Comparison of ENCODE assay signal across 10 cellular contexts in genomic region chr21:41316641-41317392, GRCh38. TPM values are rescaled to one million over a fixed set of nuclear protein-coding genes. Genes with fewer than 3 reads are reported as not detected.
DNase-seq lines count a peak whose midpoint lies in the region; ATAC-seq lines count a peak whose summit lies in the region.
"Had no signal": no experiment of that assay in that cellular context is flagged by ENCODE, and none has a peak within 500 bp of the region (broad histone marks: within the 10 kb centered on the region; RNA-seq: fewer than 3 reads in every experiment).

FAM3B (plus strand) TSS chr21:41316801; CDS start chr21:41316880, 79 bp downstream.

- POLR2A ChIA-PET in T-cell (lab: Charles Lee), result no interaction called here

- DNase-seq in NCI-H1417 (lab: John Stamatoyannopoulos, UW), result peak; percentile 64 to 90 (median 87)
- DNase-seq in T-cell, result no peak
- peak in 1 of 2 donors; percentile 37 for DNase-seq in left colon
- no peak for DNase-seq in stimulated activated naive B cell treated with anti-CD40 and anti-IgM and Interleukin-4, amounts not matched to agents 10 μg/mL and 1 μg/mL and 100 μg/mL, for 72 hours
- no peak for DNase-seq in C1 segment of cervical spinal cord (lab: John Stamatoyannopoulos, UW)
- DNase-seq in GDM1 (lab: John Stamatoyannopoulos, UW), result no peak
- no peak for DNase-seq in T-helper 2 cell treated with Interferon-gamma antibody and Interleukin-4, amounts not matched to agents 5 μg/mL and 100 μg/mL, for 36 hours (ENCODE audit: low spot score)
- DNase-seq in middle frontal gyrus (ENCODE audit: extremely low spot score, low spot score), result no peak

- H3K36me3 Mint-ChIP-seq in T-cell, result no peaks in the 10 kb centered on the region
- no peaks in the 10 kb centered on the region for H3K36me3 Mint-ChIP-seq in stimulated activated naive B cell treated with anti-CD40 and anti-IgM and Interleukin-4, amounts not matched to agents 10 μg/mL and 1 μg/mL and 100 μg/mL, for 72 hours
- no peaks in the 10 kb centered on the region for H3K36me3 Mint-ChIP-seq in T-helper 2 cell treated with Interferon-gamma antibody and Interleukin-4, amounts not matched to agents 5 μg/mL and 100 μg/mL, for 36 hours (ENCODE audit: low read depth)

- H3K4me1 Mint-ChIP-seq in T-cell, result peaks cover 10 to 18% (median 14%) of the 10 kb centered on the region in 3 donors
- peaks cover 3 to 6% of the 10 kb centered on the region in 2 donors for H3K4me1 Mint-ChIP-seq in stimulated activated naive B cell treated with anti-CD40 and anti-IgM and Interleukin-4, amounts not matched to agents 10 μg/mL and 1 μg/mL and 100 μg/mL, for 72 hours
- H3K4me1 Mint-ChIP-seq in T-helper 2 cell treated with Interferon-gamma antibody and Interleukin-4, amounts not matched to agents 5 μg/mL and 100 μg/mL, for 36 hours (ENCODE audit: low read depth), result peaks cover 2% of the 10 kb centered on the region

- intact Hi-C loops in left colon (cut with DNase I, micrococcal nuclease), result no loop called here

- peaks cover 30 to 45% of the 10 kb centered on the region in 2 donors for H3K27me3 Mint-ChIP-seq in T-cell
- peaks cover 44 to 65% of the 10 kb centered on the region in 2 donors for H3K27me3 Mint-ChIP-seq in stimulated activated naive B cell treated with anti-CD40 and anti-IgM and Interleukin-4, amounts not matched to agents 10 μg/mL and 1 μg/mL and 100 μg/mL, for 72 hours
- peaks cover 61% of the 10 kb centered on the region for H3K27me3 Mint-ChIP-seq in T-helper 2 cell treated with Interferon-gamma antibody and Interleukin-4, amounts not matched to agents 5 μg/mL and 100 μg/mL, for 36 hours (ENCODE audit: low read depth)

- H3K27ac Mint-ChIP-seq in T-cell, result no peak within 1 kb of the TSS
- H3K27ac Mint-ChIP-seq in stimulated activated naive B cell treated with anti-CD40 and anti-IgM and Interleukin-4, amounts not matched to agents 10 μg/mL and 1 μg/mL and 100 μg/mL, for 72 hours, result no peak within 1 kb of the TSS
- H3K27ac Mint-ChIP-seq in T-helper 2 cell treated with Interferon-gamma antibody and Interleukin-4, amounts not matched to agents 5 μg/mL and 100 μg/mL, for 36 hours, result no peak within 1 kb of the TSS
- H3K27ac Mint-ChIP-seq: stimulated activated naive CD8-positive, alpha-beta T cell treated with anti-CD3 and anti-CD28 coated beads, Interleukin-15, Interleukin-2, amounts not matched to agents 100 ng/mL and 50 ng/mL, for 24 hours had no signal

- peak within 1 kb of the TSS in 2 of 3 donors; percentile 44 to 70 for H3K4me3 Mint-ChIP-seq in T-cell
- peak within 1 kb of the TSS; percentile 60 to 61 for H3K4me3 Mint-ChIP-seq in stimulated activated naive B cell treated with anti-CD40 and anti-IgM and Interleukin-4, amounts not matched to agents 10 μg/mL and 1 μg/mL and 100 μg/mL, for 72 hours
- H3K4me3 Mint-ChIP-seq in T-helper 2 cell treated with Interferon-gamma antibody and Interleukin-4, amounts not matched to agents 5 μg/mL and 100 μg/mL, for 36 hours, result no peak within 1 kb of the TSS
- H3K4me3 Mint-ChIP-seq: stimulated activated naive CD8-positive, alpha-beta T cell treated with anti-CD3 and anti-CD28 coated beads, Interleukin-15, Interleukin-2, amounts not matched to agents 100 ng/mL and 50 ng/mL, for 24 hours had no signal

- ATAC-seq in T-cell (replicated peaks in 1 of 4), result peak in 2 of 4 experiments; percentile 25 to 31
- ATAC-seq in left colon, result peak; percentile 59
- peak in 1 of 2 donors; percentile 14 for ATAC-seq in stimulated activated naive B cell treated with anti-CD40 and anti-IgM and Interleukin-4, amounts not matched to agents 10 μg/mL and 1 μg/mL and 100 μg/mL, for 72 hours (replicated peaks)
- ATAC-seq: activated CD4-positive, CD25-positive, alpha-beta regulatory T cell treated with anti-CD3 and anti-CD28 coated beads, Interleukin-2, amount 50 U/mL, for 24 hours had no signal

- H3K9me3 Mint-ChIP-seq in T-cell, result no peaks in the 10 kb centered on the region
- H3K9me3 Mint-ChIP-seq in stimulated activated naive B cell treated with anti-CD40 and anti-IgM and Interleukin-4, amounts not matched to agents 10 μg/mL and 1 μg/mL and 100 μg/mL, for 72 hours, result no peaks in the 10 kb centered on the region
- no peaks in the 10 kb centered on the region for H3K9me3 Mint-ChIP-seq in T-helper 2 cell treated with Interferon-gamma antibody and Interleukin-4, amounts not matched to agents 5 μg/mL and 100 μg/mL, for 36 hours
- H3K9me3 Mint-ChIP-seq: stimulated activated naive CD8-positive, alpha-beta T cell treated with anti-CD3 and anti-CD28 coated beads, Interleukin-15, Interleukin-2, amounts not matched to agents 100 ng/mL and 50 ng/mL, for 24 hours had no signal

- CTCF ChIA-PET in T-cell (lab: Charles Lee), result no interaction called here

RNA-seq across cellular contexts. Expression of gene FAM3B, which starts in this region (rescaled TPM):
- total RNA-seq in T-cell, result not detected
- total RNA-seq in left colon, result 1 to 10 TPM in 1 of 2 donors, under 1 TPM in 1; 0.98 to 1.2 TPM

Comparison
In these comparisons a context has a peak if more than half of its experiments do, and no peak if none do; other contexts are left out.
1. DNase-seq: peak in NCI-H1417 (3 of 3); none in T-cell (0 of 34), stimulated activated naive B cell treated with anti-CD40 and anti-IgM and Interleukin-4, amounts not matched to agents 10 μg/mL and 1 μg/mL and 100 μg/mL, for 72 hours (single experiment), C1 segment of cervical spinal cord (0 of 14), GDM1 (single experiment), T-helper 2 cell treated with Interferon-gamma antibody and Interleukin-4, amounts not matched to agents 5 μg/mL and 100 μg/mL, for 36 hours (single experiment) and middle frontal gyrus (single experiment).